Comparison of ENCODE assay signal across 22 cellular contexts in genomic region chr2:36335597-36335996, GRCh38. TPM values are rescaled to one million over a fixed set of nuclear protein-coding genes. Genes with fewer than 3 reads are reported as not detected.
A peak's percentile ranks its signal among the peaks of the same experiment; 100 is the strongest.
DNase-seq lines count a peak whose midpoint lies in the region; ATAC-seq, FAIRE-seq and TF ChIP-seq lines count a peak whose summit lies in the region.
"Had no signal": no experiment of that assay in that cellular context is flagged by ENCODE, and none has a peak within 500 bp of the region (broad histone marks: within the 10 kb centered on the region; RNA-seq: fewer than 3 reads in every experiment).

No MANE protein-coding gene starts in this region.

- peak overlapping the region; percentile 69; the same call in 1 of the 2 replicates for H2AFZ ChIP-seq in SK-N-SH (ENCODE audit: low read depth)
- H2AFZ ChIP-seq in IMR-90 (replicated peaks; ENCODE audit: low read length, poor library complexity) = no peak overlapping the region

- POLR2A ChIA-PET in SK-N-SH (lab: Yijun Ruan, JAX) (no interaction called here), IMR-90 (lab: Charles Lee; ENCODE audit: unreplicated experiment) (interaction anchor here (0.6 kb wide), 1 partner anchor 8 kb away, joined by 7 read pairs; no protein-coding TSS in a partner anchor)

- no peak overlapping the region for H4K5ac ChIP-seq in IMR-90 (ENCODE audit: low read depth, low read length)

- peak overlapping the region; percentile 86 for H2AK5ac ChIP-seq in IMR-90 (ENCODE audit: low read depth, low read length)

- in situ Hi-C loops in IMR-90 (cut with MboI; ENCODE audit: low sequenced_read_pairs) = no loop called here

- DNase-seq in SK-N-SH = no peak
- DNase-seq in IMR-90 = no peak
- no peak for DNase-seq in nephron progenitor cell
- no peak for DNase-seq in urothelium cell line (ENCODE audit: low spot score)
- DNase-seq in activated CD4-positive, alpha-beta T cell treated with anti-CD3 and anti-CD28 coated beads for 48 hours = no peak
- DNase-seq in osteocyte (ENCODE audit: extremely low spot score, unreplicated experiment) = no peak
- DNase-seq: 8988T; Calu3; CD8-positive, alpha-beta T cell; DMS 273 treated with DMSO at 0.1 percent for 48 hours; DMS53; DND-41; EL; HCEC 1CT had no signal

- H4K20me1 ChIP-seq in SK-N-SH (ENCODE audit: insufficient read depth) (no peaks in the 10 kb centered on the region), IMR-90 (ENCODE audit: insufficient read depth, low read length) (no peaks in the 10 kb centered on the region)
- H4K20me1 ChIP-seq: BLaER1 had no signal

- peaks cover 18% of the 10 kb centered on the region for H3F3A ChIP-seq in SK-N-SH (replicated peaks; ENCODE audit: insufficient read depth)

- no peak overlapping the region for H3K56ac ChIP-seq in IMR-90 (ENCODE audit: extremely low read depth, insufficient read depth, low read length)

- peak overlapping the region; percentile 4; the same call in 1 of the 2 replicates for H3K23ac ChIP-seq in IMR-90 (ENCODE audit: low read depth, low read length)

- peaks cover 2% of the 10 kb centered on the region for H3K27me3 Mint-ChIP-seq in nephron progenitor cell (ENCODE audit: low read depth, poor library complexity)
- no peaks in the 10 kb centered on the region for H3K27me3 Mint-ChIP-seq in osteocyte (ENCODE audit: unreplicated experiment)

- TF ChIP-seq RAD21 in SK-N-SH (IDR thresholded peaks at IDR 0.05; ENCODE audit: low read length) (no peak), IMR-90 (IDR thresholded peaks at IDR 0.05; ENCODE audit: low read length) (no peak)

- H3K79me2 ChIP-seq in SK-N-SH (ENCODE audit: insufficient read depth) = no peaks in the 10 kb centered on the region

- H3K18ac ChIP-seq in IMR-90 (ENCODE audit: low read depth, low read length) = 0 out of 2 replicates have a peak overlapping the region, but pooled peaks have one; percentile 3

- no peaks in the 10 kb centered on the region for H3K36me3 ChIP-seq in SK-N-SH (replicated peaks in 1 of 2; ENCODE audit: control insufficient read depth in 1 of 2, insufficient read depth in 2 of 2, low read length in 1 of 2)
- H3K36me3 ChIP-seq in IMR-90 (ENCODE audit: control insufficient read depth, insufficient read depth, low read length) = no peaks in the 10 kb centered on the region
- H3K36me3 ChIP-seq: BLaER1 had no signal

- H3K4me3 ChIP-seq in SK-N-SH (ENCODE audit: low read depth in 2 of 2, low read length in 1 of 2) (no peak overlapping the region), IMR-90 (ENCODE audit: insufficient read depth, low read depth, low read length) (no peak overlapping the region)
- H3K4me3 ChIP-seq: BLaER1, GM12878 had no signal

- H4K91ac ChIP-seq in IMR-90 (ENCODE audit: insufficient read depth, low read depth, low read length) = peak overlapping the region; percentile 66

- H3K9me2 ChIP-seq in SK-N-SH = no peaks in the 10 kb centered on the region

- no peak overlapping the region for H3K4me2 ChIP-seq in SK-N-SH
- no peak overlapping the region for H3K4me2 ChIP-seq in IMR-90 (ENCODE audit: low read depth, low read length)
- H3K4me2 ChIP-seq: BLaER1 had no signal

- H3K4me1 ChIP-seq in SK-N-SH (ENCODE audit: control insufficient read depth in 1 of 2, insufficient read depth in 2 of 2, low read depth in 1 of 2, low read length in 1 of 2) = peaks cover 0 to 28% of the 10 kb centered on the region in 2 experiments; a peak in 2 of 4 replicates
- H3K4me1 ChIP-seq in IMR-90 (ENCODE audit: control insufficient read depth, insufficient read depth, low read length) = peaks cover 17% of the 10 kb centered on the region
- H3K4me1 ChIP-seq: BLaER1 had no signal

- peak overlapping the region; percentile 83; the same call in 1 of the 3 replicates for H2BK15ac ChIP-seq in IMR-90 (ENCODE audit: low read depth, low read length)

- peak overlapping the region; percentile 22; the same call in 1 of the 2 replicates for H3K4ac ChIP-seq in IMR-90 (ENCODE audit: low read depth, low read length)

- H3K27ac ChIP-seq in SK-N-SH (ENCODE audit: low read depth in 2 of 2, low read length in 1 of 2) = no peak overlapping the region
- no peak overlapping the region for H3K27ac ChIP-seq in IMR-90 (ENCODE audit: insufficient read depth, low read length)
- H3K27ac ChIP-seq: BLaER1 had no signal

- H2AK9ac ChIP-seq in IMR-90 (replicated peaks; ENCODE audit: low read depth, low read length, poor library complexity) = no peak overlapping the region

- peak; percentile 88 for FAIRE-seq in urothelium cell line (lab: Jason Lieb, UNC)
- FAIRE-seq: GM12878, GM19239, H54, HepG2 had no signal

- peak overlapping the region; percentile 50 for H2BK20ac ChIP-seq in IMR-90 (ENCODE audit: low read depth, low read length)

- peak overlapping the region; percentile 47; the same call in 1 of the 2 replicates for H3K14ac ChIP-seq in IMR-90 (replicated peaks; ENCODE audit: low read depth, low read length)

- no peak overlapping the region for H3K4me3 Mint-ChIP-seq in nephron progenitor cell
- no peak overlapping the region for H3K4me3 Mint-ChIP-seq in osteocyte (ENCODE audit: unreplicated experiment)
- H3K4me3 Mint-ChIP-seq: CD14-positive monocyte; CD8-positive, alpha-beta T cell had no signal

- no TSS peak for BruUV-seq in IMR-90 (replicated peaks; lab: Mats Ljungman, UMichigan)

- TF ChIP-seq POLR2A in IMR-90 (IDR thresholded peaks at IDR 0.05; ENCODE audit: low read depth, low read length) = no peak

- dilution Hi-C loops in IMR-90 (cut with HindIII; ENCODE audit: low sequenced_read_pairs, unreplicated experiment) = no loop called here

- H3K4me1 Mint-ChIP-seq in nephron progenitor cell = peaks cover 4% of the 10 kb centered on the region
- peaks cover 24% of the 10 kb centered on the region for H3K4me1 Mint-ChIP-seq in osteocyte (ENCODE audit: unreplicated experiment)
- H3K4me1 Mint-ChIP-seq: CD14-positive monocyte had no signal

- CTCF ChIA-PET in SK-N-SH (lab: Yijun Ruan, JAX) (interaction anchor here (0.9 to 1.1 kb wide), 4 partner anchors 8 to 450 kb away, joined by 3 to 4 read pairs (median 3); no protein-coding TSS in a partner anchor), IMR-90 (lab: Yijun Ruan, JAX) (interaction anchor here (1.6 kb wide), 1 partner anchor 14 kb away, joined by 5 read pairs; no protein-coding TSS in a partner anchor)

- peaks cover 15% of the 10 kb centered on the region for H3K9me1 ChIP-seq in IMR-90 (ENCODE audit: insufficient read depth, low read length)

- H3K36me3 Mint-ChIP-seq in nephron progenitor cell (ENCODE audit: low read depth) (no peaks in the 10 kb centered on the region), osteocyte (ENCODE audit: unreplicated experiment) (no peaks in the 10 kb centered on the region)
- H3K36me3 Mint-ChIP-seq: CD14-positive monocyte; CD8-positive, alpha-beta T cell had no signal

- no peak overlapping the region for H2BK5ac ChIP-seq in IMR-90 (ENCODE audit: low read depth, low read length, poor library complexity, severe bottlenecking)

- WGBS in SK-N-SH (ENCODE audit: low lambda C conversion rate) = 53% methylated on average over 5 of the region's 5 CpGs
- 64 to 100% methylated on average over 2 to 5 of the region's 5 CpGs for WGBS in IMR-90 (ENCODE audit: extremely low coverage in 2 of 2, insufficient read length in 1 of 2), 2 experiments

- peak overlapping the region; percentile 8 to 41; a peak in 1 of 4 replicates for H4K8ac ChIP-seq in IMR-90 (ENCODE audit: low read depth in 2 of 2, low read length in 2 of 2)

- H2BK120ac ChIP-seq in IMR-90 (ENCODE audit: low read depth, low read length) = peak overlapping the region; percentile 54

- TF ChIP-seq CTCF in SK-N-SH (IDR thresholded peaks at IDR 0.05) = no peak
- no peak for TF ChIP-seq CTCF in IMR-90 (conservative IDR thresholded peaks at IDR 0.05; ENCODE audit: low read depth, low read length)
- no peak for TF ChIP-seq CTCF in nephron progenitor cell (IDR thresholded peaks at IDR 0.05)
- no peak for TF ChIP-seq CTCF in osteocyte (IDR thresholded peaks at IDR 0.05)

- no peak overlapping the region for H3K9ac ChIP-seq in SK-N-SH
- no peak overlapping the region for H3K9ac ChIP-seq in IMR-90 (ENCODE audit: low read depth, low read length)
- H3K9ac ChIP-seq: BLaER1 had no signal

- peaks cover 0 to 12% of the 10 kb centered on the region in 2 experiments; a peak in 2 of 4 replicates for H3K79me1 ChIP-seq in IMR-90 (ENCODE audit: low read depth in 1 of 2, low read length in 2 of 2)

- H3K27ac Mint-ChIP-seq in nephron progenitor cell = peak overlapping the region; percentile 5
- H3K27ac Mint-ChIP-seq in osteocyte (ENCODE audit: unreplicated experiment) = no peak overlapping the region
- H3K27ac Mint-ChIP-seq: CD14-positive monocyte; CD8-positive, alpha-beta T cell had no signal

- no peaks in the 10 kb centered on the region for H3K27me3 ChIP-seq in SK-N-SH (ENCODE audit: insufficient read depth)
- no peaks in the 10 kb centered on the region for H3K27me3 ChIP-seq in IMR-90 (ENCODE audit: control insufficient read depth, insufficient read depth, low read length)
- H3K27me3 ChIP-seq: BLaER1 had no signal

- H3K9me3 ChIP-seq in SK-N-SH = no peaks in the 10 kb centered on the region
- no peaks in the 10 kb centered on the region for H3K9me3 ChIP-seq in IMR-90 (ENCODE audit: control insufficient read depth, insufficient read depth, low read length)
- H3K9me3 ChIP-seq: BLaER1 had no signal

- intact Hi-C loops in IMR-90 (cut with micrococcal nuclease) = no loop called here

- TF ChIP-seq EP300 in SK-N-SH (IDR thresholded peaks at IDR 0.05; ENCODE audit: borderline replicate concordance in 1 of 2, low read depth in 1 of 2, low read length in 1 of 2) = no peak

- ATAC-seq in SK-N-SH treated with all-trans-retinoic acid at 6 μM for 48 hours (no peak), IMR-90 (ENCODE audit: low read depth) (no peak), GM18498 (IDR thresholded peaks at IDR 0.05; ENCODE audit: unreplicated experiment) (no peak)
- ATAC-seq: CD8-positive, alpha-beta T cell; GM12878; HepG2 had no signal

- H3K9me3 Mint-ChIP-seq in nephron progenitor cell (no peaks in the 10 kb centered on the region), osteocyte (ENCODE audit: unreplicated experiment) (no peaks in the 10 kb centered on the region)
- H3K9me3 Mint-ChIP-seq: CD14-positive monocyte; CD8-positive, alpha-beta T cell had no signal

TF ChIP-seq in SK-N-SH treated with all-trans-retinoic acid at 6 μM for 48 hours, 23 proteins besides CTCF, POLR2A, EP300 and RAD21 (continues in another document):
- TF ChIP-seq GLIS3 (CRISPR knock-in tag; IDR thresholded peaks at IDR 0.05) (no peak), ZNF70 (CRISPR knock-in tag; IDR thresholded peaks at IDR 0.05) (no peak), ESRRG (CRISPR knock-in tag; IDR thresholded peaks at IDR 0.05) (no peak), SNAI2 (CRISPR knock-in tag; IDR thresholded peaks at IDR 0.05) (no peak)

TF ChIP-seq in IMR-90, 13 proteins besides CTCF, POLR2A, EP300 and RAD21 (continues in another document):
- TF ChIP-seq MAFK (IDR thresholded peaks at IDR 0.05; ENCODE audit: low read depth, low read length) (no peak), MAZ (IDR thresholded peaks at IDR 0.05; ENCODE audit: borderline replicate concordance, low read depth, low read length) (no peak)

RNA-seq across cellular contexts. Expression of gene CRIM1, which starts 20.0 kb away (rescaled TPM):
- 228 and 244 TPM in 2 replicates for polyA plus RNA-seq in SK-N-SH (2012; rRNA removed)
- polyA plus RNA-seq in SK-N-SH (2012; cell fraction: cytosol; rRNA removed) = 191 and 233 TPM in 2 replicates
- 201 and 239 TPM in 2 replicates for polyA plus RNA-seq in SK-N-SH (2012; cell fraction: nucleus; rRNA removed)
- 436 and 490 TPM in 2 replicates for total RNA-seq in IMR-90 (2012; rRNA removed)
- polyA plus RNA-seq in IMR-90 (2012; rRNA removed) = 285 and 316 TPM in 2 replicates
- polyA plus RNA-seq in IMR-90 (2012; cell fraction: cytosol; rRNA removed) = 203 and 263 TPM in 2 replicates
- polyA plus RNA-seq in IMR-90 (2012; cell fraction: nucleus; rRNA removed; ENCODE audit: low replicate concordance) = 109 and 133 TPM in 2 replicates
- total RNA-seq in osteocyte = 167 and 194 TPM in 2 replicates
